ENCODE assay signal across 15 cellular contexts in the genomic region with DNA sequence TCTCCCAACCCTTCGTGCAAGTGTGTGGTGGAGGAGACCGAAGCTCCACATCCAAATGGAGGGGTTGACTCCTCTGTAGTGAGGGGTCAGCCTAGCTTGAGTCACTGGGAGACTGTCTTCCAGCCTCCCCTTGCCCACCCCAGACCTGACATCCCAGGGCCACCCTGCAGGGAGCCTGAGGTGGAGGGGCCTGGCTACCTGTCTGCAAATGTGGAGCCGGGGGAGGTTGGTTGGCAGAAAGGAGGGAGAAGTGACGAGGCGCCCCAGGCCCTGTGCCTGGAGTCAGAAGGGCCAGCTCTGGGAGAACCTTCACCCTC. TPM values are rescaled to one million over a fixed set of nuclear protein-coding genes. Genes with fewer than 3 reads are reported as not detected.
DNase-seq lines count a peak whose midpoint lies in the region; ATAC-seq and TF ChIP-seq lines count a peak whose summit lies in the region.
"Had no signal": no experiment of that assay in that cellular context is flagged by ENCODE, and none has a peak within 500 bp of the region (broad histone marks: within the 10 kb centered on the region; RNA-seq: fewer than 3 reads in every experiment).

No MANE protein-coding gene starts in this region.

- H3K27me3 Mint-ChIP-seq in neural progenitor cell (ENCODE audit: insufficient read depth, low read depth), result peaks cover 4% of the 10 kb centered on the region
- H3K27me3 Mint-ChIP-seq: activated naive CD4-positive, alpha-beta T cell treated with anti-CD3 and anti-CD28 coated beads, Interleukin-2, amount 50 U/mL, for 24 hours had no signal

- H4K20me1 ChIP-seq in neural progenitor cell (ENCODE audit: low read depth), result no peaks in the 10 kb centered on the region
- no peaks in the 10 kb centered on the region for H4K20me1 ChIP-seq in PC-9 (ENCODE audit: insufficient read depth)

- H3K27ac ChIP-seq in C4-2B (peak overlapping the region; percentile 3; the same call in 1 of the 2 replicates), KOPT-K1 (ENCODE audit: low read depth, low read length, poor library complexity, severe bottlenecking) (peak overlapping the region; percentile 97), colonic mucosa (peak overlapping the region; percentile 50), neural progenitor cell (no peak overlapping the region), PC-9 (no peak overlapping the region)

- BruUV-seq in PC-9 (replicated peaks; lab: Mats Ljungman, UMichigan), result no TSS peak

- no peak overlapping the region for H3K27ac Mint-ChIP-seq in neural progenitor cell

- no peaks in the 10 kb centered on the region for H3K9me2 ChIP-seq in PC-9 (ENCODE audit: insufficient read depth)

- no peak overlapping the region for H3K4me2 ChIP-seq in neural progenitor cell
- H3K4me2 ChIP-seq in PC-9, result no peak overlapping the region

- H3K4me1 Mint-ChIP-seq in neural progenitor cell, result peaks cover 30% of the 10 kb centered on the region

- DNase-seq in colonic mucosa, result no peak
- no peak for DNase-seq in neural progenitor cell (ENCODE audit: low spot score)
- no peak for DNase-seq in medulla oblongata (ENCODE audit: extremely low spot score)
- DNase-seq in PC-9, result no peak
- DNase-seq in NCI-H1694 (lab: John Stamatoyannopoulos, UW), result no peak
- DNase-seq: activated CD4-positive, alpha-beta T cell treated with anti-CD3 and anti-CD28 coated beads for 48 hours; Calu3; gastrocnemius medialis; NCI-H1417 had no signal

- H3K79me2 ChIP-seq in neural progenitor cell (ENCODE audit: low read depth) (no peaks in the 10 kb centered on the region), PC-9 (ENCODE audit: low read depth) (no peaks in the 10 kb centered on the region)

- peaks cover 6% of the 10 kb centered on the region for H3K9me3 Mint-ChIP-seq in neural progenitor cell

- CTCF ChIA-PET in PC-9 (lab: Charles Lee), result interaction anchor here (0.6 kb wide), 1 partner anchor 55 kb away, joined by 7 read pairs; no protein-coding TSS in a partner anchor

- H3K4me3 ChIP-seq in colonic mucosa, result no peak overlapping the region
- no peak overlapping the region for H3K4me3 ChIP-seq in neural progenitor cell
- no peak overlapping the region for H3K4me3 ChIP-seq in PC-9
- H3K4me3 ChIP-seq: gastrocnemius medialis, GM23248 had no signal

- no peak overlapping the region for H3K4me3 Mint-ChIP-seq in neural progenitor cell

- POLR2A ChIA-PET in PC-9 (lab: Charles Lee; ENCODE audit: unreplicated experiment), result no interaction called here

- H3K9me3 ChIP-seq in KOPT-K1 (ENCODE audit: insufficient read depth, low read length, poor library complexity, severe bottlenecking) (peaks cover 9% of the 10 kb centered on the region), colonic mucosa (no peaks in the 10 kb centered on the region), neural progenitor cell (ENCODE audit: low read depth) (no peaks in the 10 kb centered on the region), PC-9 (ENCODE audit: insufficient read depth, low read depth) (no peaks in the 10 kb centered on the region)
- H3K9me3 ChIP-seq: gastrocnemius medialis had no signal

- no peaks in the 10 kb centered on the region for H3F3A ChIP-seq in neural progenitor cell (ENCODE audit: low read depth)
- H3F3A ChIP-seq in PC-9 (ENCODE audit: insufficient read depth, low read depth), result peaks cover 31% of the 10 kb centered on the region

- H3K4me1 ChIP-seq in colonic mucosa, result no peaks in the 10 kb centered on the region
- H3K4me1 ChIP-seq in neural progenitor cell, result peaks cover 16% of the 10 kb centered on the region
- peaks cover 31% of the 10 kb centered on the region for H3K4me1 ChIP-seq in PC-9 (replicated peaks; ENCODE audit: insufficient read depth)

- intact Hi-C loops in colonic mucosa (cut with DNase I), result no loop called here
- intact Hi-C loops in PC-9 (cut with micrococcal nuclease; ENCODE audit: unreplicated experiment), result no loop called here

- H3K27me3 ChIP-seq in colonic mucosa (no peaks in the 10 kb centered on the region), neural progenitor cell (no peaks in the 10 kb centered on the region), PC-9 (ENCODE audit: insufficient read depth, low read depth) (no peaks in the 10 kb centered on the region)
- H3K27me3 ChIP-seq: gastrocnemius medialis had no signal

- H2AFZ ChIP-seq in neural progenitor cell (replicated peaks) (peak overlapping the region; percentile 81), PC-9 (no peak overlapping the region)
- H2AFZ ChIP-seq: GM23248 had no signal

- no peak for ATAC-seq in HG03175 (IDR thresholded peaks at IDR 0.05; ENCODE audit: unreplicated experiment)
- ATAC-seq: gastrocnemius medialis, SK-N-SH treated with all-trans-retinoic acid at 6 μM for 48 hours had no signal

- TF ChIP-seq CTCF in C4-2B (conservative IDR thresholded peaks at IDR 0.05), result no peak
- no peak for TF ChIP-seq CTCF in colonic mucosa (IDR thresholded peaks at IDR 0.05)
- TF ChIP-seq CTCF in neural progenitor cell (IDR thresholded peaks at IDR 0.05), result no peak
- TF ChIP-seq CTCF in PC-9 (conservative IDR thresholded peaks at IDR 0.05), result no peak

- no peaks in the 10 kb centered on the region for H3K36me3 Mint-ChIP-seq in neural progenitor cell
- H3K36me3 Mint-ChIP-seq: activated naive CD4-positive, alpha-beta T cell treated with anti-CD3 and anti-CD28 coated beads, Interleukin-2, amount 50 U/mL, for 24 hours had no signal

- no peaks in the 10 kb centered on the region for H3K36me3 ChIP-seq in KOPT-K1 (ENCODE audit: insufficient read depth, low read length)
- no peaks in the 10 kb centered on the region for H3K36me3 ChIP-seq in colonic mucosa
- no peaks in the 10 kb centered on the region for H3K36me3 ChIP-seq in neural progenitor cell
- H3K36me3 ChIP-seq in PC-9 (ENCODE audit: low read depth), result no peaks in the 10 kb centered on the region
- H3K36me3 ChIP-seq: gastrocnemius medialis had no signal

- H3K9ac ChIP-seq in colonic mucosa (ENCODE audit: low read depth in 2 of 2, low read length in 2 of 2), result no peak overlapping the region
- H3K9ac ChIP-seq in neural progenitor cell, result no peak overlapping the region

RNA-seq across cellular contexts. Expression of a gene that starts 37.5 kb away (rescaled TPM):
- total RNA-seq in colonic mucosa (100 to 1,000 TPM in 1 of 2 donors, 10 to 100 TPM in 1; 78.2 to 125 TPM), neural progenitor cell (ENCODE audit: low replicate concordance) (26.4 and 31.6 TPM in 2 replicates), PC-9 (2021) (30.2 and 34.8 TPM in 2 replicates)

Comparison
In these comparisons a context has a peak if more than half of its experiments do, and no peak if none do; other contexts are left out.
1. H3K27ac ChIP-seq: peak in C4-2B (single experiment), KOPT-K1 (single experiment) and colonic mucosa (single experiment); none in neural progenitor cell (single experiment) and PC-9 (single experiment).